In genomic region chr22:49670610-49671330, GRCh38 we compare ENCODE assay signal across 9 cellular contexts.
DNase-seq lines count a peak whose midpoint lies in the region; ATAC-seq, FAIRE-seq and TF ChIP-seq lines count a peak whose summit lies in the region.
"Had no signal": no experiment of that assay in that cellular context is flagged by ENCODE, and none has a peak within 500 bp of the region (broad histone marks: within the 10 kb centered on the region; RNA-seq: fewer than 3 reads in every experiment).

No MANE protein-coding gene starts in this region.

- 0% methylated on average over 13 of the region's 45 CpGs for WGBS in right lobe of liver (ENCODE audit: insufficient coverage, low coverage, low lambda C conversion rate, missing lambda C conversion rate)
- WGBS in HepG2 (ENCODE audit: low lambda C conversion rate): 46% methylated on average over 5 of the region's 45 CpGs
- 14% methylated on average over 35 of the region's 45 CpGs for WGBS in GM12878 (ENCODE audit: insufficient coverage, insufficient replicate concordance, low lambda C conversion rate, missing lambda C conversion rate)
- WGBS in aorta, 2 donors: 1 to 2% methylated on average over 23 to 45 of the region's 45 CpGs

- RAD21 ChIA-PET in GM12878 (lab: Charles Lee; ENCODE audit: unreplicated experiment): no interaction called here

- TF ChIP-seq POLR2A in right lobe of liver (IDR thresholded peaks at IDR 0.05): no peak
- TF ChIP-seq POLR2A in HepG2 (IDR thresholded peaks at IDR 0.05; ENCODE audit: insufficient read depth in 1 of 2, low read depth in 2 of 2, low read length in 2 of 2): no peak
- no peak for TF ChIP-seq POLR2A in GM12878 (IDR thresholded peaks at IDR 0.05; ENCODE audit: low read depth, low read length)

- no peak for FAIRE-seq in HepG2 (lab: Jason Lieb, UNC)
- no peak for FAIRE-seq in GM12878 (lab: Jason Lieb, UNC)

- no peak overlapping the region for H3K9ac ChIP-seq in HepG2 (ENCODE audit: insufficient read depth, low read depth, low read length)
- no peak overlapping the region for H3K9ac ChIP-seq in GM12878 (ENCODE audit: control insufficient read depth, insufficient read depth, low read length)

- H4K20me1 ChIP-seq in HepG2 (ENCODE audit: insufficient read depth, low read length) (no peaks in the 10 kb centered on the region), GM12878 (ENCODE audit: control insufficient read depth, insufficient read depth) (no peaks in the 10 kb centered on the region)

- peaks cover 0 to 2% (median 0%) of the 10 kb centered on the region in 11 donors for H3K9me3 Mint-ChIP-seq in naive thymus-derived CD4-positive, alpha-beta T cell

- CTCF ChIA-PET in HepG2 (lab: Yijun Ruan, JAX; ENCODE audit: low intra/inter-chr PET ratio, low total read pairs): no interaction called here
- CTCF ChIA-PET in GM12878 (lab: Yijun Ruan, JAX): interaction anchor here (0.6 kb wide), 1 partner anchor 276 kb away, joined by 3 read pairs; no protein-coding TSS in a partner anchor
- CTCF ChIA-PET in naive thymus-derived CD4-positive, alpha-beta T cell (lab: Charles Lee): no interaction called here

- H3K27ac ChIP-seq in right lobe of liver (no peak overlapping the region), HepG2 (ENCODE audit: extremely low read length, insufficient read depth, low read length) (no peak overlapping the region), GM12878 (ENCODE audit: control insufficient read depth, insufficient read depth) (no peak overlapping the region), aorta (ENCODE audit: low read depth in 1 of 2, low read length in 2 of 2) (no peak overlapping the region)
- no peak overlapping the region for H3K27ac ChIP-seq in naive thymus-derived CD4-positive, alpha-beta T cell (ENCODE audit: low read depth, low read length)

- TF ChIP-seq CTCF in right lobe of liver (IDR thresholded peaks at IDR 0.05) (no peak), HepG2 (CRISPR knock-in tag; IDR thresholded peaks at IDR 0.05) (no peak), GM12878 (IDR thresholded peaks at IDR 0.05 in 2 of 3, conservative IDR thresholded peaks at IDR 0.05 in 1 of 3; ENCODE audit: control insufficient read depth in 2 of 3, extremely low read depth in 1 of 3, insufficient read depth in 1 of 3, low read depth in 3 of 3, low read length in 3 of 3) (no peak)

- BruUV-seq in HepG2 (replicated peaks; lab: Mats Ljungman, UMichigan) (no TSS peak), GM12878 (replicated peaks; lab: Mats Ljungman, UMichigan) (no TSS peak)

- SMC1A ChIA-PET in GM12878 (lab: Charles Lee; ENCODE audit: uncharacterized antibody, unreplicated experiment): no interaction called here

- H3K9me3 ChIP-seq in right lobe of liver (no peaks in the 10 kb centered on the region), HepG2 (ENCODE audit: low read length) (no peaks in the 10 kb centered on the region), GM12878 (replicated peaks; ENCODE audit: control insufficient read depth, insufficient read depth, low read length) (no peaks in the 10 kb centered on the region; the same call in 2 of the 3 replicates), aorta (ENCODE audit: control insufficient read depth, low read length) (peaks cover 2% of the 10 kb centered on the region)
- no peaks in the 10 kb centered on the region for H3K9me3 ChIP-seq in naive thymus-derived CD4-positive, alpha-beta T cell (ENCODE audit: control insufficient read depth in 2 of 3, low read length in 3 of 3)

- peaks cover 0 to 3% (median 0%) of the 10 kb centered on the region in 5 donors for H3K36me3 Mint-ChIP-seq in naive thymus-derived CD4-positive, alpha-beta T cell

- no peak for TF ChIP-seq EP300 in HepG2 (IDR thresholded peaks at IDR 0.05; ENCODE audit: low read depth in 2 of 2, low read length in 2 of 2)
- TF ChIP-seq EP300 in HepG2 (CRISPR knock-in tag; IDR thresholded peaks at IDR 0.05; ENCODE audit: borderline replicate concordance): no peak
- no peak for TF ChIP-seq EP300 in GM12878 (IDR thresholded peaks at IDR 0.05; ENCODE audit: borderline replicate concordance in 1 of 2, control insufficient read depth in 1 of 2, low read depth in 2 of 2, low read length in 2 of 2)

- no peak for TF ChIP-seq RAD21 in HepG2 (CRISPR knock-in tag; IDR thresholded peaks at IDR 0.05)
- TF ChIP-seq RAD21 in GM12878 (IDR thresholded peaks at IDR 0.05; ENCODE audit: insufficient read depth, low read depth, low read length): no peak

- peak; percentile 17 to 61 (median 46) for ATAC-seq in right lobe of liver
- no peak for ATAC-seq in HepG2
- ATAC-seq in GM12878: no peak
- peak; percentile 44 for ATAC-seq in naive thymus-derived CD4-positive, alpha-beta T cell
- peak; percentile 46 for ATAC-seq in aorta (ENCODE audit: low FRiP score)
- no peak for ATAC-seq in GM18511 (IDR thresholded peaks at IDR 0.05; ENCODE audit: unreplicated experiment)

- in situ Hi-C loops in HepG2 (cut with HindIII; ENCODE audit: extremely low pct_ligation_motif_present, low pct_unique_long_range_greater_than_20kb): no loop called here
- in situ Hi-C loops in GM12878 (cut with MboI): no loop called here

- peaks cover 14 to 40% (median 33%) of the 10 kb centered on the region in 7 donors for H3K4me1 Mint-ChIP-seq in naive thymus-derived CD4-positive, alpha-beta T cell

- H3K4me3 ChIP-seq in right lobe of liver (peak overlapping the region in 1 of 3 donors; percentile 37), HepG2 (replicated peaks in 1 of 3; ENCODE audit: insufficient read depth in 1 of 3, low read depth in 2 of 3, low read length in 3 of 3) (no peak overlapping the region), GM12878 (no peak overlapping the region), aorta (ENCODE audit: low read length in 2 of 2) (no peak overlapping the region)
- peak overlapping the region; percentile 20 for H3K4me3 ChIP-seq in naive thymus-derived CD4-positive, alpha-beta T cell (ENCODE audit: low read length)

- DNase-seq in right lobe of liver (peak in 1 of 3 donors; percentile 41), HepG2 (ENCODE audit: low spot score) (no peak), GM12878 (ENCODE audit: low read depth, low spot score) (no peak), aorta (peak; percentile 46 to 77), cerebellum (ENCODE audit: low spot score) (no peak), occipital lobe (lab: John Stamatoyannopoulos, UW) (no peak)
- DNase-seq in naive thymus-derived CD4-positive, alpha-beta T cell: peak in 2 of 9 donors; percentile 23 to 49
- DNase-seq: NCI-H2171 had no signal

- H2AFZ ChIP-seq in HepG2 (ENCODE audit: low read length): no peak overlapping the region
- H2AFZ ChIP-seq in GM12878 (ENCODE audit: control insufficient read depth, low read depth, low read length): no peak overlapping the region

- H3K4me1 ChIP-seq in right lobe of liver: no peaks in the 10 kb centered on the region
- H3K4me1 ChIP-seq in HepG2 (ENCODE audit: insufficient read depth, low read length): no peaks in the 10 kb centered on the region
- H3K4me1 ChIP-seq in GM12878 (ENCODE audit: control insufficient read depth, insufficient read depth, low read length): no peaks in the 10 kb centered on the region
- peaks cover 5 to 24% of the 10 kb centered on the region in 2 donors for H3K4me1 ChIP-seq in naive thymus-derived CD4-positive, alpha-beta T cell (ENCODE audit: control insufficient read depth in 2 of 2, insufficient read depth in 2 of 2, low read length in 2 of 2)
- H3K4me1 ChIP-seq in aorta (ENCODE audit: control insufficient read depth in 1 of 2, insufficient read depth in 2 of 2, low read length in 2 of 2): no peaks in the 10 kb centered on the region

- H3K27ac Mint-ChIP-seq in naive thymus-derived CD4-positive, alpha-beta T cell: peak overlapping the region in 6 of 9 donors; percentile 14 to 78 (median 54)

- H3K4me2 ChIP-seq in HepG2 (ENCODE audit: low read depth, low read length) (no peak overlapping the region), GM12878 (ENCODE audit: control insufficient read depth, insufficient read depth) (no peak overlapping the region; the same call in 1 of the 2 replicates)

- H3K79me2 ChIP-seq in HepG2 (ENCODE audit: insufficient read depth, low read length): no peaks in the 10 kb centered on the region
- no peaks in the 10 kb centered on the region for H3K79me2 ChIP-seq in GM12878 (ENCODE audit: control insufficient read depth, insufficient read depth, low read length)

- H3K36me3 ChIP-seq in right lobe of liver: no peaks in the 10 kb centered on the region
- H3K36me3 ChIP-seq in HepG2 (replicated peaks in 1 of 2; ENCODE audit: control insufficient read depth in 1 of 2, insufficient read depth in 2 of 2, low read length in 2 of 2): no peaks in the 10 kb centered on the region
- no peaks in the 10 kb centered on the region for H3K36me3 ChIP-seq in GM12878 (ENCODE audit: control insufficient read depth in 2 of 2, insufficient read depth in 2 of 2, low read length in 1 of 2)
- H3K36me3 ChIP-seq in naive thymus-derived CD4-positive, alpha-beta T cell (ENCODE audit: control insufficient read depth in 2 of 3, insufficient read depth in 3 of 3, low read length in 3 of 3): no peaks in the 10 kb centered on the region
- H3K36me3 ChIP-seq in aorta (ENCODE audit: control insufficient read depth in 1 of 2, insufficient read depth in 2 of 2, low read length in 1 of 2): no peaks in the 10 kb centered on the region

- peaks cover 10 to 50% (median 10%) of the 10 kb centered on the region in 5 donors for H3K27me3 Mint-ChIP-seq in naive thymus-derived CD4-positive, alpha-beta T cell

- intact Hi-C loops in right lobe of liver (cut with DNase I) (no loop called here), HepG2 (cut with micrococcal nuclease; ENCODE audit: unreplicated experiment) (no loop called here), GM12878 (cut with micrococcal nuclease; ENCODE audit: unreplicated experiment) (no loop called here), aorta (cut with DNase I) (no loop called here)
- intact Hi-C loops in naive thymus-derived CD4-positive, alpha-beta T cell (cut with micrococcal nuclease): loop anchor here in 1 of 2 donors (1.0 to 2.0 kb wide), 2 partner anchors 13 to 22 kb away; no protein-coding TSS in a partner anchor

- POLR2A ChIA-PET in HepG2 (lab: Yijun Ruan, JAX): no interaction called here
- POLR2A ChIA-PET in GM12878 (lab: Charles Lee): no interaction called here
- POLR2A ChIA-PET in naive thymus-derived CD4-positive, alpha-beta T cell (lab: Charles Lee): interaction anchor here (1.3 kb wide), 1 partner anchor 14 kb away, joined by 4 read pairs; no protein-coding TSS in a partner anchor

- peak overlapping the region; percentile 49 to 89 (median 78) for H3K4me3 Mint-ChIP-seq in naive thymus-derived CD4-positive, alpha-beta T cell

- H3K27me3 ChIP-seq in right lobe of liver: no peaks in the 10 kb centered on the region
- H3K27me3 ChIP-seq in HepG2 (ENCODE audit: control insufficient read depth in 1 of 2, insufficient read depth in 2 of 2, low read length in 2 of 2): peaks cover 5 to 51% of the 10 kb centered on the region in 2 experiments; a peak in 4 of 5 replicates
- H3K27me3 ChIP-seq in GM12878 (replicated peaks in 1 of 2; ENCODE audit: control insufficient read depth in 2 of 2, insufficient read depth in 2 of 2, low read length in 1 of 2): peaks cover 2 to 5% of the 10 kb centered on the region in 2 experiments; a peak in 2 of 4 replicates
- no peaks in the 10 kb centered on the region for H3K27me3 ChIP-seq in naive thymus-derived CD4-positive, alpha-beta T cell (ENCODE audit: control insufficient read depth in 2 of 2, insufficient read depth in 2 of 2, low read length in 2 of 2)
- no peaks in the 10 kb centered on the region for H3K27me3 ChIP-seq in aorta (ENCODE audit: control insufficient read depth in 1 of 2, insufficient read depth in 2 of 2, low read length in 1 of 2)

Comparison
In these comparisons a context has a peak if more than half of its experiments do, and no peak if none do; other contexts are left out.
1. ATAC-seq: peak in right lobe of liver (4 of 4), naive thymus-derived CD4-positive, alpha-beta T cell (single experiment) and aorta (single experiment); none in HepG2 (single experiment), GM12878 (single experiment) and GM18511 (single experiment).
2. DNase-seq: peak in aorta (2 of 2); none in HepG2 (single experiment), GM12878 (single experiment), cerebellum (single experiment) and occipital lobe (single experiment).